13 cellular contexts compared by ENCODE assay signal in genomic region chr7:149469806-149470205, GRCh38. TPM values are rescaled to one million over a fixed set of nuclear protein-coding genes. Genes with fewer than 3 reads are reported as not detected.
DNase-seq lines count a peak whose midpoint lies in the region; ATAC-seq, FAIRE-seq and TF ChIP-seq lines count a peak whose summit lies in the region.
"Had no signal": no experiment of that assay in that cellular context is flagged by ENCODE, and none has a peak within 500 bp of the region (broad histone marks: within the 10 kb centered on the region; RNA-seq: fewer than 3 reads in every experiment).

No MANE protein-coding gene starts in this region.

- no peaks in the 10 kb centered on the region for H3K9me1 ChIP-seq in K562 (ENCODE audit: control insufficient read depth, insufficient read depth, low read length)

- no peak for ATAC-seq in K562
- ATAC-seq: HCT116 had no signal

- no peak overlapping the region for H3K27ac Mint-ChIP-seq in activated CD4-positive, alpha-beta T cell treated with anti-CD3 and anti-CD28 coated beads, Interleukin-2, amount 10 ng/mL, durations not matched to agents 7 days and 5 days
- no peak overlapping the region for H3K27ac Mint-ChIP-seq in osteocyte (ENCODE audit: unreplicated experiment)
- H3K27ac Mint-ChIP-seq in neural progenitor cell = no peak overlapping the region
- H3K27ac Mint-ChIP-seq: CD4-positive, CD25-positive, alpha-beta regulatory T cell had no signal

- H3K9me3 Mint-ChIP-seq in activated CD4-positive, alpha-beta T cell treated with anti-CD3 and anti-CD28 coated beads, Interleukin-2, amount 10 ng/mL, durations not matched to agents 7 days and 5 days = peaks cover 6% of the 10 kb centered on the region
- H3K9me3 Mint-ChIP-seq in osteocyte (ENCODE audit: unreplicated experiment) (peaks cover 13% of the 10 kb centered on the region), neural progenitor cell (peaks cover 15% of the 10 kb centered on the region)

- CTCF ChIA-PET in activated CD4-positive, alpha-beta T cell treated with anti-CD3 and anti-CD28 coated beads, Interleukin-2, amount 10 ng/mL, durations not matched to agents 7 days and 5 days (lab: Charles Lee) = no interaction called here
- CTCF ChIA-PET in K562 (lab: Yijun Ruan, JAX; ENCODE audit: low intra/inter-chr PET ratio) = no interaction called here

- H3K4me3 Mint-ChIP-seq in activated CD4-positive, alpha-beta T cell treated with anti-CD3 and anti-CD28 coated beads, Interleukin-2, amount 10 ng/mL, durations not matched to agents 7 days and 5 days = no peak overlapping the region
- H3K4me3 Mint-ChIP-seq in osteocyte (ENCODE audit: unreplicated experiment) (no peak overlapping the region), neural progenitor cell (no peak overlapping the region)
- H3K4me3 Mint-ChIP-seq: CD4-positive, CD25-positive, alpha-beta regulatory T cell had no signal

- H3K9ac ChIP-seq in K562 (ENCODE audit: insufficient read depth in 1 of 2, low read depth in 2 of 2, low read length in 2 of 2) (no peak overlapping the region), neural progenitor cell (no peak overlapping the region)
- H3K9ac ChIP-seq: BLaER1 treated with 17β-estradiol and CSF1 and Interleukin-3, amounts not matched to agents 10 nM and 100 nM had no signal

- H3K4me2 ChIP-seq in K562 (ENCODE audit: insufficient read depth, low read length) (no peak overlapping the region), neural progenitor cell (no peak overlapping the region)
- H3K4me2 ChIP-seq: BLaER1 treated with 17β-estradiol and CSF1 and Interleukin-3, amounts not matched to agents 10 nM and 100 nM had no signal

- intact Hi-C loops in K562 (cut with micrococcal nuclease) = loop anchor here (5.0 kb wide), 1 partner anchor 683 kb away; no protein-coding TSS in a partner anchor

- in situ Hi-C loops in K562 (cut with MboI) = no loop called here

- H3K27ac ChIP-seq in K562 (ENCODE audit: extremely low read depth, low read depth, low read length) = no peak overlapping the region
- H3K27ac ChIP-seq in neural progenitor cell = no peak overlapping the region
- H3K27ac ChIP-seq: BLaER1 treated with 17β-estradiol and CSF1 and Interleukin-3, amounts not matched to agents 10 nM and 100 nM; HL-60 had no signal

- POLR2A ChIA-PET in activated CD4-positive, alpha-beta T cell treated with anti-CD3 and anti-CD28 coated beads, Interleukin-2, amount 10 ng/mL, durations not matched to agents 7 days and 5 days (lab: Charles Lee) = no interaction called here
- POLR2A ChIA-PET in K562 (lab: Yijun Ruan, JAX) = interaction anchor here (1.1 kb wide), 1 partner anchor 197 kb away, joined by 3 read pairs; no protein-coding TSS in a partner anchor

- no peak overlapping the region for H3K4me3 ChIP-seq in K562
- no peak overlapping the region for H3K4me3 ChIP-seq in neural progenitor cell
- H3K4me3 ChIP-seq: BLaER1 treated with 17β-estradiol and CSF1 and Interleukin-3, amounts not matched to agents 10 nM and 100 nM had no signal

- peaks cover 37% of the 10 kb centered on the region for H3K36me3 Mint-ChIP-seq in activated CD4-positive, alpha-beta T cell treated with anti-CD3 and anti-CD28 coated beads, Interleukin-2, amount 10 ng/mL, durations not matched to agents 7 days and 5 days (ENCODE audit: low read depth)
- peaks cover 43% of the 10 kb centered on the region for H3K36me3 Mint-ChIP-seq in osteocyte (ENCODE audit: unreplicated experiment)
- H3K36me3 Mint-ChIP-seq in neural progenitor cell = peaks cover 31% of the 10 kb centered on the region

- no peak for TF ChIP-seq POLR2A in K562 (conservative IDR thresholded peaks at IDR 0.05)

- H4K20me1 ChIP-seq in K562 (replicated peaks; ENCODE audit: control insufficient read depth, insufficient read depth, low read length) (no peaks in the 10 kb centered on the region), neural progenitor cell (ENCODE audit: low read depth) (no peaks in the 10 kb centered on the region)

- TF ChIP-seq EP300 in K562 (IDR thresholded peaks at IDR 0.05; ENCODE audit: low read length) = no peak

- H3K27me3 ChIP-seq in K562 (ENCODE audit: control insufficient read depth in 2 of 2, insufficient read depth in 2 of 2, low read length in 2 of 2) = peaks cover 0 to 6% of the 10 kb centered on the region in 2 experiments; a peak in 3 of 5 replicates
- H3K27me3 ChIP-seq in neural progenitor cell = no peaks in the 10 kb centered on the region
- H3K27me3 ChIP-seq: BLaER1 treated with 17β-estradiol and CSF1 and Interleukin-3, amounts not matched to agents 10 nM and 100 nM had no signal

- FAIRE-seq in K562 (lab: Jason Lieb, UNC) = no peak

- H3K79me2 ChIP-seq in K562 (ENCODE audit: control insufficient read depth, insufficient read depth, low read length) (no peaks in the 10 kb centered on the region), neural progenitor cell (ENCODE audit: low read depth) (no peaks in the 10 kb centered on the region)

- peaks cover 10% of the 10 kb centered on the region for H3K27me3 Mint-ChIP-seq in activated CD4-positive, alpha-beta T cell treated with anti-CD3 and anti-CD28 coated beads, Interleukin-2, amount 10 ng/mL, durations not matched to agents 7 days and 5 days
- H3K27me3 Mint-ChIP-seq in osteocyte (ENCODE audit: unreplicated experiment) = peaks cover 2% of the 10 kb centered on the region
- peaks cover 2% of the 10 kb centered on the region for H3K27me3 Mint-ChIP-seq in neural progenitor cell (ENCODE audit: insufficient read depth, low read depth)

- peak; percentile 3 for DNase-seq in activated CD4-positive, alpha-beta T cell treated with anti-CD3 and anti-CD28 coated beads, Interleukin-2, amount 10 ng/mL, durations not matched to agents 7 days and 5 days
- no peak for DNase-seq in activated CD4-positive, alpha-beta T cell treated with anti-CD3 and anti-CD28 coated beads, Interleukin-2, amount 50 U/mL, for 4 hours
- DNase-seq in K562 (ENCODE audit: extremely low read depth in 1 of 4, low spot score in 3 of 4) = no peak
- peak; percentile 60 for DNase-seq in osteocyte (ENCODE audit: extremely low spot score, unreplicated experiment)
- peak; percentile 30 for DNase-seq in ureter (ENCODE audit: low spot score)
- DNase-seq in stimulated activated CD4-positive, alpha-beta T cell treated with anti-CD3 and anti-CD28 coated beads, Interleukin-4, amount 100 ng/mL, for 4 hours = no peak
- no peak for DNase-seq in neural progenitor cell (ENCODE audit: low spot score)
- DNase-seq: ACHN; CD4-positive, CD25-positive, alpha-beta regulatory T cell; DMS53 had no signal

- no peak for TF ChIP-seq RAD21 in K562 (CRISPR knock-in tag; conservative IDR thresholded peaks at IDR 0.05 in 1 of 2, IDR thresholded peaks at IDR 0.05 in 1 of 2)

- no peaks in the 10 kb centered on the region; a peak in 1 of 5 replicates for H3K4me1 ChIP-seq in K562 (replicated peaks in 1 of 2; ENCODE audit: control insufficient read depth in 2 of 2, insufficient read depth in 2 of 2, low read length in 2 of 2)
- no peaks in the 10 kb centered on the region for H3K4me1 ChIP-seq in neural progenitor cell
- H3K4me1 ChIP-seq: BLaER1 treated with 17β-estradiol and CSF1 and Interleukin-3, amounts not matched to agents 10 nM and 100 nM had no signal

- H3K4me1 Mint-ChIP-seq in activated CD4-positive, alpha-beta T cell treated with anti-CD3 and anti-CD28 coated beads, Interleukin-2, amount 10 ng/mL, durations not matched to agents 7 days and 5 days = no peaks in the 10 kb centered on the region
- H3K4me1 Mint-ChIP-seq in osteocyte (ENCODE audit: unreplicated experiment) = no peaks in the 10 kb centered on the region
- H3K4me1 Mint-ChIP-seq in neural progenitor cell = no peaks in the 10 kb centered on the region

- H3K9me3 ChIP-seq in K562 (replicated peaks; ENCODE audit: control insufficient read depth, insufficient read depth, low read depth, low read length) = peaks cover 3% of the 10 kb centered on the region; the same call in 1 of the 2 replicates
- H3K9me3 ChIP-seq in neural progenitor cell (ENCODE audit: low read depth) = no peaks in the 10 kb centered on the region

- TF ChIP-seq CTCF in K562 (IDR thresholded peaks at IDR 0.05 in 2 of 3, conservative IDR thresholded peaks at IDR 0.05 in 1 of 3; ENCODE audit: insufficient read depth in 2 of 3, low read depth in 1 of 3, low read length in 3 of 3) = no peak
- TF ChIP-seq CTCF in osteocyte (IDR thresholded peaks at IDR 0.05) = no peak
- no peak for TF ChIP-seq CTCF in neural progenitor cell (IDR thresholded peaks at IDR 0.05)

- BruUV-seq in K562 (replicated peaks; lab: Mats Ljungman, UMichigan) = no TSS peak

- H3K36me3 ChIP-seq in K562 (ENCODE audit: control insufficient read depth, insufficient read depth, low read length) (peaks cover 23% of the 10 kb centered on the region; the same call in 2 of the 3 replicates), neural progenitor cell (no peaks in the 10 kb centered on the region)

- H2AFZ ChIP-seq in K562 (ENCODE audit: low read depth, low read length) = no peak overlapping the region
- no peak overlapping the region for H2AFZ ChIP-seq in neural progenitor cell (replicated peaks)

- no peaks in the 10 kb centered on the region for H3F3A ChIP-seq in neural progenitor cell (ENCODE audit: low read depth)

- 79% methylated on average over 8 of the region's 8 CpGs for WGBS in K562 (ENCODE audit: insufficient coverage, low coverage, missing lambda C conversion rate)

RNA-seq across cellular contexts. Expression of gene ZNF777, which starts 8.9 kb away (rescaled TPM):
- 10 to 100 TPM; 14.9 to 15.1 TPM for total RNA-seq in activated CD4-positive, alpha-beta T cell treated with anti-CD3 and anti-CD28 coated beads, Interleukin-2, amount 10 ng/mL, durations not matched to agents 7 days and 5 days
- 5.2 and 9.7 TPM in 2 replicates for total RNA-seq in K562 (2011; cell fraction: chromatin; rRNA removed; ENCODE audit: low replicate concordance)
- total RNA-seq in K562 (2011; cell fraction: nucleolus; rRNA removed) = 7.9 and 8.3 TPM in 2 replicates
- total RNA-seq in K562 (2011; cell fraction: nucleoplasm; rRNA removed) = 4.2 and 6.0 TPM in 2 replicates
- total RNA-seq in K562 (2014; rRNA removed) = 17.8 and 19.8 TPM in 2 replicates
- 5.5 and 7.0 TPM in 2 replicates for total RNA-seq in K562 (2014; rRNA removed; fragmentation: Illumina TruSeq; extraction: Trizol)
- total RNA-seq in K562 (2015; rRNA removed; fragmentation: Illumina TruSeq; extraction: Trizol) = 9.0 and 10.6 TPM in 2 replicates
- 29.3 and 32.6 TPM in 2 replicates for total RNA-seq in K562 (2021)
- polyA plus RNA-seq in K562 (2011; rRNA removed) = 5.5 and 7.8 TPM in 2 replicates
- polyA plus RNA-seq in K562 (2011; cell fraction: cytosol; rRNA removed) = 10.5 and 18.7 TPM in 2 replicates
- 5.7 and 8.6 TPM in 2 replicates for polyA plus RNA-seq in K562 (2011; cell fraction: nucleus; rRNA removed)
- polyA plus RNA-seq in K562 (2012) = 15.3 and 16.5 TPM in 2 replicates
- 17.5 and 18.8 TPM in 2 replicates for polyA plus RNA-seq in K562 (2014; fragmentation: Illumina TruSeq; extraction: Trizol)
- under 1 TPM; 0.11 to 0.13 TPM for polyA plus RNA-seq in K562 (2014; fragmentation: Nextera tagmentation; extraction: Ambion mirVana)
- polyA plus RNA-seq in K562 (2014; rRNA removed) = 15.0 and 17.5 TPM in 2 replicates
- 7.3 and 9.3 TPM in 2 replicates for polyA minus RNA-seq in K562 (2011; rRNA and poly(A)+ RNA removed)
- 12.0 and 21.2 TPM in 2 replicates for polyA minus RNA-seq in K562 (2011; cell fraction: cytosol; rRNA and poly(A)+ RNA removed)
- polyA minus RNA-seq in K562 (2011; cell fraction: nucleus; rRNA and poly(A)+ RNA removed) = 5.3 and 6.0 TPM in 2 replicates
- 16.3 and 17.1 TPM in 2 replicates for total RNA-seq in osteocyte
- 15.1 TPM for total RNA-seq in ureter
- total RNA-seq in neural progenitor cell (ENCODE audit: low replicate concordance) = 6.6 and 11.7 TPM in 2 replicates

RNA-seq across cellular contexts. Expression of gene ZNF746, which starts 27.8 kb away (rescaled TPM):
- total RNA-seq in activated CD4-positive, alpha-beta T cell treated with anti-CD3 and anti-CD28 coated beads, Interleukin-2, amount 10 ng/mL, durations not matched to agents 7 days and 5 days = 10 to 100 TPM; 21.0 to 21.9 TPM
- total RNA-seq in K562 (2011; cell fraction: chromatin; rRNA removed; ENCODE audit: low replicate concordance) = 47.9 and 50.2 TPM in 2 replicates
- total RNA-seq in K562 (2011; cell fraction: nucleolus; rRNA removed) = 32.7 and 35.9 TPM in 2 replicates
- 45.2 and 65.0 TPM in 2 replicates for total RNA-seq in K562 (2011; cell fraction: nucleoplasm; rRNA removed)
- total RNA-seq in K562 (2014; rRNA removed) (25.2 and 28.7 TPM in 2 replicates), K562 (2014; rRNA removed; fragmentation: Illumina TruSeq; extraction: Trizol) (7.7 and 8.8 TPM in 2 replicates), K562 (2015; rRNA removed; fragmentation: Illumina TruSeq; extraction: Trizol) (13.4 and 14.1 TPM in 2 replicates), K562 (2021) (30.7 and 31.6 TPM in 2 replicates), osteocyte (19.1 and 20.5 TPM in 2 replicates), ureter (17.3 TPM), neural progenitor cell (ENCODE audit: low replicate concordance) (11.0 and 24.1 TPM in 2 replicates)
- polyA plus RNA-seq in K562 (2011; rRNA removed) (7.3 and 12.6 TPM in 2 replicates), K562 (2014; fragmentation: Illumina TruSeq; extraction: Trizol) (13.3 and 17.9 TPM in 2 replicates), K562 (2014; fragmentation: Nextera tagmentation; extraction: Ambion mirVana) (1 to 10 TPM; 1.7 to 2.0 TPM), K562 (2014; rRNA removed) (15.3 and 18.9 TPM in 2 replicates)
- 9.1 and 13.7 TPM in 2 replicates for polyA plus RNA-seq in K562 (2011; cell fraction: cytosol; rRNA removed)
- 32.2 and 48.8 TPM in 2 replicates for polyA plus RNA-seq in K562 (2011; cell fraction: nucleus; rRNA removed)
- 16.6 and 19.9 TPM in 2 replicates for polyA plus RNA-seq in K562 (2012)
- 10.5 and 10.9 TPM in 2 replicates for polyA minus RNA-seq in K562 (2011; rRNA and poly(A)+ RNA removed)
- 12.9 and 19.2 TPM in 2 replicates for polyA minus RNA-seq in K562 (2011; cell fraction: cytosol; rRNA and poly(A)+ RNA removed)
- 22.9 and 28.7 TPM in 2 replicates for polyA minus RNA-seq in K562 (2011; cell fraction: nucleus; rRNA and poly(A)+ RNA removed)

Comparison
In these comparisons a context has a peak if more than half of its experiments do, and no peak if none do; other contexts are left out.
1. DNase-seq: peak in activated CD4-positive, alpha-beta T cell treated with anti-CD3 and anti-CD28 coated beads, Interleukin-2, amount 10 ng/mL, durations not matched to agents 7 days and 5 days (single experiment), osteocyte (single experiment) and ureter (single experiment); none in activated CD4-positive, alpha-beta T cell treated with anti-CD3 and anti-CD28 coated beads, Interleukin-2, amount 50 U/mL, for 4 hours (0 of 2), K562 (0 of 4), stimulated activated CD4-positive, alpha-beta T cell treated with anti-CD3 and anti-CD28 coated beads, Interleukin-4, amount 100 ng/mL, for 4 hours (0 of 2) and neural progenitor cell (single experiment).